ENCODE assay signal across 22 cellular contexts in the genomic region with DNA sequence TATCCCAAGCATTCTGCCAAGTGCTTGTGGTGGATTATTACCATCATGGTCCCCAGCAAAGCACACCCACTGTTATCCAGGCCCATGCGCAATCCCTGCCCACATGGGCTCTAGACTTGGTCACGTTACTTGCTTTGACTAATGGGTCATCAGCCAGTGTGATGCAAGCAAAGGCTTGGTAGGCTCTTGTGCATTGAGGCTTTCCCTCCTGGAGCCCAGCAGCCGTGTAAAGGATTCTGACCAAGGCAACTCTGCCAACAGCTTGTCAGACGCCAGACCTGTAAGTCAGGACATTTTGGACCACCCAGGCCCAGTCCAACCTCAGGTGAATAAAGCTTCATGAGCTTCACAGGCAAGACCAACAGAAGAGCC.
A peak's percentile ranks its signal among the peaks of the same experiment; 100 is the strongest.
DNase-seq lines count a peak whose midpoint lies in the region; ATAC-seq, FAIRE-seq and TF ChIP-seq lines count a peak whose summit lies in the region.
"Had no signal": no experiment of that assay in that cellular context is flagged by ENCODE, and none has a peak within 500 bp of the region (broad histone marks: within the 10 kb centered on the region; RNA-seq: fewer than 3 reads in every experiment).

No MANE protein-coding gene starts in this region.

- FAIRE-seq in pancreas (lab: Jason Lieb, UNC) = no peak
- FAIRE-seq: A204.1, G401.6, GM12892, H1 had no signal

- H3K9me3 Mint-ChIP-seq in activated naive CD8-positive, alpha-beta T cell treated with anti-CD3 and anti-CD28 coated beads, Interleukin-2, amount 50 U/mL, for 24 hours = no peaks in the 10 kb centered on the region
- H3K9me3 Mint-ChIP-seq in activated naive CD8-positive, alpha-beta T cell treated with anti-CD3 and anti-CD28 coated beads for 36 hours = no peaks in the 10 kb centered on the region
- H3K9me3 Mint-ChIP-seq: CD4-positive, CD25-positive, alpha-beta regulatory T cell had no signal

- H3K27me3 ChIP-seq in SJSA1 (replicated peaks) = no peaks in the 10 kb centered on the region
- no peaks in the 10 kb centered on the region for H3K27me3 ChIP-seq in esophagus muscularis mucosa
- no peaks in the 10 kb centered on the region for H3K27me3 ChIP-seq in pancreas
- H3K27me3 ChIP-seq: BLaER1 had no signal

- no peak overlapping the region for H3K27ac Mint-ChIP-seq in activated naive CD8-positive, alpha-beta T cell treated with anti-CD3 and anti-CD28 coated beads, Interleukin-2, amount 50 U/mL, for 24 hours
- no peak overlapping the region for H3K27ac Mint-ChIP-seq in activated naive CD8-positive, alpha-beta T cell treated with anti-CD3 and anti-CD28 coated beads for 36 hours
- H3K27ac Mint-ChIP-seq in T-helper 17 cell = no peak overlapping the region
- H3K27ac Mint-ChIP-seq: B cell; CD4-positive, CD25-positive, alpha-beta regulatory T cell had no signal

- 77% methylated on average over 4 of the region's 4 CpGs for WGBS in esophagus muscularis mucosa
- WGBS in pancreas, 2 donors = 58 to 89% methylated on average over 4 of the region's 4 CpGs

- H3K27me3 Mint-ChIP-seq in activated naive CD8-positive, alpha-beta T cell treated with anti-CD3 and anti-CD28 coated beads, Interleukin-2, amount 50 U/mL, for 24 hours = peaks cover 2% of the 10 kb centered on the region
- H3K27me3 Mint-ChIP-seq in activated naive CD8-positive, alpha-beta T cell treated with anti-CD3 and anti-CD28 coated beads for 36 hours = no peaks in the 10 kb centered on the region
- H3K27me3 Mint-ChIP-seq in T-helper 17 cell = peaks cover 14% of the 10 kb centered on the region

- no peak for TF ChIP-seq POLR2A in esophagus muscularis mucosa (IDR thresholded peaks at IDR 0.05; ENCODE audit: low read depth)

- no peaks in the 10 kb centered on the region; the same call in 1 of the 2 replicates for H3K9me3 ChIP-seq in SJSA1 (replicated peaks)
- no peaks in the 10 kb centered on the region for H3K9me3 ChIP-seq in esophagus muscularis mucosa
- no peaks in the 10 kb centered on the region for H3K9me3 ChIP-seq in pancreas
- no peaks in the 10 kb centered on the region for H3K9me3 ChIP-seq in T-helper 17 cell (ENCODE audit: control insufficient read depth, low read length, poor library complexity, severe bottlenecking)

- ATAC-seq in activated naive CD8-positive, alpha-beta T cell treated with anti-CD3 and anti-CD28 coated beads, Interleukin-2, amount 50 U/mL, for 24 hours = peak; percentile 4
- ATAC-seq in pancreas (no peak), T-helper 17 cell (no peak)

- no peak for TF ChIP-seq EP300 in esophagus muscularis mucosa (IDR thresholded peaks at IDR 0.05)

- intact Hi-C loops in esophagus muscularis mucosa (cut with DNase I) = no loop called here
- intact Hi-C loops in pancreas (cut with DNase I) = no loop called here

- H3K36me3 ChIP-seq in SJSA1 (no peaks in the 10 kb centered on the region), esophagus muscularis mucosa (no peaks in the 10 kb centered on the region), pancreas (no peaks in the 10 kb centered on the region)
- H3K36me3 ChIP-seq: BLaER1 had no signal

- no peak overlapping the region for H3K4me3 ChIP-seq in SJSA1
- no peak overlapping the region for H3K4me3 ChIP-seq in esophagus muscularis mucosa
- H3K4me3 ChIP-seq in pancreas = no peak overlapping the region
- H3K4me3 ChIP-seq: BLaER1 had no signal

- TF ChIP-seq CTCF in esophagus muscularis mucosa (IDR thresholded peaks at IDR 0.05) (no peak), pancreas (IDR thresholded peaks at IDR 0.05) (no peak)

- no peak for DNase-seq in activated naive CD8-positive, alpha-beta T cell treated with anti-CD3 and anti-CD28 coated beads, Interleukin-2, amount 50 U/mL, for 24 hours
- DNase-seq in activated naive CD8-positive, alpha-beta T cell treated with anti-CD3 and anti-CD28 coated beads for 36 hours = no peak
- no peak for DNase-seq in SJSA1 (ENCODE audit: low read depth in 1 of 2, low spot score in 2 of 2)
- peak; percentile 86 for DNase-seq in esophagus muscularis mucosa (ENCODE audit: extremely low spot score)
- DNase-seq in pancreas = no peak
- no peak for DNase-seq in Kasumi-1 (lab: John Stamatoyannopoulos, UW)
- no peak for DNase-seq in T-helper 17 cell
- DNase-seq: Calu3; CD4-positive, CD25-positive, alpha-beta regulatory T cell; COR-L47; DMS153; DND-41; H7; HCEC 1CT had no signal

- H3K36me3 Mint-ChIP-seq in activated naive CD8-positive, alpha-beta T cell treated with anti-CD3 and anti-CD28 coated beads, Interleukin-2, amount 50 U/mL, for 24 hours (ENCODE audit: low read depth) = no peaks in the 10 kb centered on the region
- H3K36me3 Mint-ChIP-seq in activated naive CD8-positive, alpha-beta T cell treated with anti-CD3 and anti-CD28 coated beads for 36 hours = no peaks in the 10 kb centered on the region
- H3K36me3 Mint-ChIP-seq in T-helper 17 cell (ENCODE audit: low read depth) = no peaks in the 10 kb centered on the region
- H3K36me3 Mint-ChIP-seq: CD4-positive, CD25-positive, alpha-beta regulatory T cell had no signal

- H3K4me3 Mint-ChIP-seq in activated naive CD8-positive, alpha-beta T cell treated with anti-CD3 and anti-CD28 coated beads, Interleukin-2, amount 50 U/mL, for 24 hours = no peak overlapping the region
- no peak overlapping the region for H3K4me3 Mint-ChIP-seq in activated naive CD8-positive, alpha-beta T cell treated with anti-CD3 and anti-CD28 coated beads for 36 hours
- H3K4me3 Mint-ChIP-seq in T-helper 17 cell = no peak overlapping the region
- H3K4me3 Mint-ChIP-seq: B cell; CD4-positive, CD25-positive, alpha-beta regulatory T cell had no signal

- no peaks in the 10 kb centered on the region for H3K4me1 Mint-ChIP-seq in activated naive CD8-positive, alpha-beta T cell treated with anti-CD3 and anti-CD28 coated beads, Interleukin-2, amount 50 U/mL, for 24 hours
- H3K4me1 Mint-ChIP-seq in activated naive CD8-positive, alpha-beta T cell treated with anti-CD3 and anti-CD28 coated beads for 36 hours = no peaks in the 10 kb centered on the region
- H3K4me1 Mint-ChIP-seq in T-helper 17 cell = peaks cover 2% of the 10 kb centered on the region
- H3K4me1 Mint-ChIP-seq: B cell; CD4-positive, CD25-positive, alpha-beta regulatory T cell had no signal

- H3K27ac ChIP-seq in SJSA1 (0 out of 2 replicates have a peak overlapping the region, but pooled peaks have one; percentile 80), esophagus muscularis mucosa (replicated peaks in 1 of 4) (no peak overlapping the region), pancreas (no peak overlapping the region)
- H3K27ac ChIP-seq: 22Rv1, BLaER1, C4-2B had no signal

- peaks cover 23% of the 10 kb centered on the region for H3K4me1 ChIP-seq in SJSA1 (replicated peaks)
- H3K4me1 ChIP-seq in esophagus muscularis mucosa = no peaks in the 10 kb centered on the region
- no peaks in the 10 kb centered on the region for H3K4me1 ChIP-seq in pancreas
